In the genomic region with DNA sequence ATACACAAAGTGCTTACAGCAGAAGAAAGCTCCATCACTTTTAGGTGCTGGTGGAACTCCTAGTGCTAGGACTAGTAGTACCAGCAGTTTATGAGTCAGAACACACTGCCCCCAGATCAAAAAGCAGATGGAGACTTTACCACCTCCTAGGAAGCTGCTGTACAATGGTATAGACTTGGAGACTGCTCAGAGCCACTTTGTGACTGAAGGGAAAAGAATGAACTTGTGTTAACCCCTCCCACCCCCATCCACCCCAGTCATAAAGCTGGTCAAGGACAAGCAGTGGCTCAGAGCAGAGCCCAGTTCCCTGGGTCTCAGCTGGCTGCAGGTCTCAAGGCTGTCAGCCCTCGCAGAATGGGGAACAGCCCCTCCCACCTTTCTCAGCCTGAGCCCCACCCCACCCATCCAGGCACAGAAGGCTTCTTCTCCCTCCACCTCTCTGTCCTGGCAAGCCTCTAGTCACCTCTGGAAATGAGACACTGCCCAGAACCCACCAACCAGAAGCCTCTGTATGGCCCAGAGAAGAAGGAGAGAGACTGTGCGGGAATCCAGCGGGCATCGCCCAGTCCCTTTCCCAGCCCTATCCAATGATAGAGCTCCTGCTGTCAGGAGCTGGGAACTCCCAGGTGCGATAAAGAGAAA, we compare ENCODE assay signal across 9 cellular contexts. TPM values are rescaled to one million over a fixed set of nuclear protein-coding genes. Genes with fewer than 3 reads are reported as not detected.
DNase-seq lines count a peak whose midpoint lies in the region; ATAC-seq and TF ChIP-seq lines count a peak whose summit lies in the region.
"Had no signal": no experiment of that assay in that cellular context is flagged by ENCODE, and none has a peak within 500 bp of the region (broad histone marks: within the 10 kb centered on the region; RNA-seq: fewer than 3 reads in every experiment).

No MANE protein-coding gene starts in this region.

- H3K9ac ChIP-seq in mesendoderm (ENCODE audit: low read length), result no peak overlapping the region

- H2BK120ac ChIP-seq in mesendoderm (ENCODE audit: low read depth, low read length), result no peak overlapping the region

- no peak overlapping the region for H3K56ac ChIP-seq in mesendoderm (ENCODE audit: low read length)

- H3K18ac ChIP-seq in mesendoderm (ENCODE audit: low read length), result no peak overlapping the region

- H3K4ac ChIP-seq in mesendoderm (ENCODE audit: low read depth, low read length), result no peak overlapping the region

- no peak overlapping the region for H4K8ac ChIP-seq in mesendoderm (ENCODE audit: low read depth, low read length)

- DNase-seq in CD14-positive monocyte (ENCODE audit: low spot score) (no peak), M059J (ENCODE audit: low read depth) (peak; percentile 92), coronary artery (ENCODE audit: low spot score) (no peak), osteoblast (ENCODE audit: insufficient read length, low spot score, missing footprints) (peak; percentile 91), SKM-1 treated with dmso at 0.1 percent for 144 hours (lab: John Stamatoyannopoulos, UW; ENCODE audit: unreplicated experiment) (no peak), mesendoderm (no peak), ecto neural progenitor cell (ENCODE audit: low spot score) (no peak)
- DNase-seq: left cardiac atrium had no signal

- H3K27ac Mint-ChIP-seq in CD14-positive monocyte, result peak overlapping the region in 5 of 7 donors; percentile 14 to 71 (median 60)

- no CpG with 5 or more reads among the region's 5 CpGs for WGBS in mesendoderm (ENCODE audit: extremely low coverage, insufficient coverage, low lambda C conversion rate)

- peaks cover 67% of the 10 kb centered on the region for H3K4me1 Mint-ChIP-seq in CD14-positive monocyte

- no peak overlapping the region for H4K5ac ChIP-seq in mesendoderm (ENCODE audit: low read length)

- H3K4me3 ChIP-seq in coronary artery (peak overlapping the region; percentile 26), osteoblast (ENCODE audit: insufficient read depth, low read length) (peak overlapping the region; percentile 31), mesendoderm (ENCODE audit: low read length) (no peak overlapping the region)

- no peak overlapping the region for H3K23ac ChIP-seq in mesendoderm (ENCODE audit: low read length)

- peaks cover 0 to 16% of the 10 kb centered on the region in 2 donors for H3K36me3 Mint-ChIP-seq in CD14-positive monocyte

- H2AFZ ChIP-seq in osteoblast (ENCODE audit: low read length), result no peak overlapping the region

- H3K4me1 ChIP-seq in osteoblast (ENCODE audit: insufficient read depth, low read length) (peaks cover 53% of the 10 kb centered on the region), mesendoderm (ENCODE audit: control insufficient read depth, low read depth, low read length) (peaks cover 13% of the 10 kb centered on the region)

- H3K27ac ChIP-seq in coronary artery (peak overlapping the region; percentile 21 to 68), osteoblast (ENCODE audit: low read depth, low read length) (peak overlapping the region; percentile 77), mesendoderm (ENCODE audit: low read depth, low read length) (no peak overlapping the region)

- H4K20me1 ChIP-seq in osteoblast (ENCODE audit: insufficient read depth, low read length), result peaks cover 19% of the 10 kb centered on the region

- H3K9me3 Mint-ChIP-seq in CD14-positive monocyte, result peaks cover 0 to 2% (median 0%) of the 10 kb centered on the region in 7 donors

- H2AK5ac ChIP-seq in mesendoderm (ENCODE audit: low read length), result no peak overlapping the region

- H2BK5ac ChIP-seq in mesendoderm (ENCODE audit: low read length), result no peak overlapping the region

- H3K4me2 ChIP-seq in osteoblast (ENCODE audit: insufficient read depth, low read length) (peak overlapping the region; percentile 65), mesendoderm (ENCODE audit: low read length) (no peak overlapping the region)

- H3K36me3 ChIP-seq in osteoblast (ENCODE audit: insufficient read depth, low read length), result no peaks in the 10 kb centered on the region
- H3K36me3 ChIP-seq in mesendoderm (ENCODE audit: control insufficient read depth, insufficient read depth, low read length), result no peaks in the 10 kb centered on the region

- no peak for ATAC-seq in GM18909 (IDR thresholded peaks at IDR 0.05; ENCODE audit: poor library complexity, unreplicated experiment)

- no peak overlapping the region for H3K4me3 Mint-ChIP-seq in CD14-positive monocyte

- intact Hi-C loops in CD14-positive monocyte (cut with micrococcal nuclease), result no loop called here

- no peaks in the 10 kb centered on the region for H3K9me3 ChIP-seq in osteoblast (ENCODE audit: low read depth, low read length)

- TF ChIP-seq CTCF in CD14-positive monocyte (IDR thresholded peaks at IDR 0.05) (no peak), coronary artery (IDR thresholded peaks at IDR 0.05) (no peak), osteoblast (IDR thresholded peaks at IDR 0.05; ENCODE audit: extremely low read depth, low read depth, low read length) (no peak)

- H3K79me2 ChIP-seq in osteoblast (ENCODE audit: insufficient read depth, low read length) (peaks cover 79% of the 10 kb centered on the region), mesendoderm (ENCODE audit: control insufficient read depth, insufficient read depth, low read length) (peaks cover 62% of the 10 kb centered on the region)

- H3K79me1 ChIP-seq in mesendoderm (ENCODE audit: low read length), result peaks cover 35% of the 10 kb centered on the region

- no peak overlapping the region for H2BK15ac ChIP-seq in mesendoderm (replicated peaks; ENCODE audit: low read depth)

- H3K27me3 ChIP-seq in osteoblast (ENCODE audit: insufficient read depth, low read length) (no peaks in the 10 kb centered on the region), mesendoderm (ENCODE audit: insufficient read depth, low read length, poor library complexity) (no peaks in the 10 kb centered on the region)

- H3K27me3 Mint-ChIP-seq in CD14-positive monocyte (ENCODE audit: low read depth in 3 of 3), result peaks cover 0 to 2% (median 2%) of the 10 kb centered on the region in 3 donors

RNA-seq across cellular contexts. Expression of a gene that starts 23.8 kb away (rescaled TPM):
- polyA plus RNA-seq in CD14-positive monocyte, result 10 to 100 TPM; 31.2 to 40.2 TPM
- 31.0 and 51.0 TPM in 2 replicates for total RNA-seq in M059J (2014; rRNA removed; shearing (Covaris generic))
- total RNA-seq in osteoblast, result 33.0 and 38.0 TPM in 2 replicates
- 48.6 TPM for polyA plus RNA-seq in mesendoderm (2013, experiment 1 of 2)
- 48.6 TPM for polyA plus RNA-seq in mesendoderm (2013, experiment 2 of 2)

Comparison
In these comparisons a context has a peak if more than half of its experiments do, and no peak if none do; other contexts are left out.
1. DNase-seq: peak in M059J (single experiment) and osteoblast (single experiment); none in CD14-positive monocyte (single experiment), coronary artery (single experiment), SKM-1 treated with dmso at 0.1 percent for 144 hours (single experiment), mesendoderm (single experiment) and ecto neural progenitor cell (single experiment).